In the genomic region with DNA sequence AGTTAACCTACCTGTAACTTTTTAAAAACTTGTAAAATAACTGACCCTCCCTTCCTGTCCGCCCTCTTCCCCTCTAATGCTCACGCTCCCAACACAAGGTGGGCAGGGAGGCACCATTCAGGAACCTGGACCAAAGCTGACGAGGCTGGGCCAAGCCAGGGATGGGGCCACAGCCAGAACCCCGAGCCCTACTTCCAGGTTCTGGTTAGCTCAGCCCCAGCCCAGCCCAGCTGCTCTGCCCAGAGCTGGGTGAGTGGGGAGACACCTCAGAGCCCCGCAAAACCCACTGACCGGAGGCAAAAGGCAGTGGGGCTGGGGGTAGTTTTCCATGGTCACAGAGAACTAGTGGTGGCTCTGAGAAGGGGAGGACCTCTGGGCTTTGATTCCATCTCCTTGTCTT, we compare ENCODE assay signal across 22 cellular contexts. TPM values are rescaled to one million over a fixed set of nuclear protein-coding genes. Genes with fewer than 3 reads are reported as not detected.
DNase-seq lines count a peak whose midpoint lies in the region; ATAC-seq and TF ChIP-seq lines count a peak whose summit lies in the region.
"Had no signal": no experiment of that assay in that cellular context is flagged by ENCODE, and none has a peak within 500 bp of the region (broad histone marks: within the 10 kb centered on the region; RNA-seq: fewer than 3 reads in every experiment).

No MANE protein-coding gene starts in this region.

- H3K36me3 Mint-ChIP-seq in activated naive CD4-positive, alpha-beta T cell treated with anti-CD3 and anti-CD28 coated beads, Interleukin-2, amount 50 U/mL, for 72 hours = peaks cover 10 to 13% of the 10 kb centered on the region in 2 donors
- H3K36me3 Mint-ChIP-seq in immature natural killer cell = peaks cover 7 to 27% (median 13%) of the 10 kb centered on the region in 3 donors

- BruUV-seq in Panc1 (replicated peaks; lab: Mats Ljungman, UMichigan) = no TSS peak

- no peaks in the 10 kb centered on the region for H3F3A ChIP-seq in smooth muscle cell (ENCODE audit: low read depth)

- peak overlapping the region in 4 of 5 donors; percentile 32 to 76 (median 54) for H3K4me3 Mint-ChIP-seq in immature natural killer cell
- H3K4me3 Mint-ChIP-seq: activated CD4-positive, alpha-beta T cell treated with anti-CD3 and anti-CD28 coated beads for 36 hours; brain; CD8-positive, alpha-beta T cell had no signal

- H3K4me1 ChIP-seq in Panc1 (ENCODE audit: control insufficient read depth, insufficient read depth, low read length) (peaks cover 22% of the 10 kb centered on the region), smooth muscle cell (ENCODE audit: low read depth) (no peaks in the 10 kb centered on the region)

- intact Hi-C loops in Panc1 (cut with micrococcal nuclease; ENCODE audit: unreplicated experiment) = no loop called here

- DNase-seq in activated naive CD4-positive, alpha-beta T cell treated with anti-CD3 and anti-CD28 coated beads, Interleukin-2, amount 50 U/mL, for 72 hours (ENCODE audit: low spot score in 2 of 2) = no peak
- no peak for DNase-seq in activated naive CD4-positive, alpha-beta T cell treated with Interleukin-2 at 50 U/mL for 16 hours
- DNase-seq in Panc1 (ENCODE audit: low read depth, low spot score) (no peak), immature natural killer cell (no peak), substantia nigra (lab: John Stamatoyannopoulos, UW) (no peak), HuH-7.5 (ENCODE audit: low spot score) (no peak), smooth muscle cell (lab: John Stamatoyannopoulos, UW; ENCODE audit: unreplicated experiment) (no peak), SHP77 (lab: John Stamatoyannopoulos, UW) (no peak)
- DNase-seq: activated CD4-positive, alpha-beta T cell treated with anti-CD3 and anti-CD28 coated beads for 36 hours; activated gamma-delta T cell; CD8-positive, alpha-beta T cell; dermis blood vessel endothelial cell; DMS79 treated with DMSO at 0.1 percent for 48 hours; erythroblast; NCI-H1436; NCI-H2171 treated with DMSO at 0.1 percent for 48 hours; stimulated activated CD4-positive, alpha-beta T cell treated with anti-CD3 and anti-CD28 coated beads, Interleukin-4, amount 100 ng/mL, for 1 hour; T1000; testis had no signal

- H3K4me1 Mint-ChIP-seq in immature natural killer cell = peaks cover 28 to 33% of the 10 kb centered on the region in 2 donors

- POLR2A ChIA-PET in Panc1 (lab: Charles Lee) = no interaction called here

- H3K4me3 ChIP-seq in Panc1 (ENCODE audit: low read depth in 2 of 2, low read length in 2 of 2) (no peak overlapping the region), smooth muscle cell (no peak overlapping the region)
- H3K4me3 ChIP-seq: A549, ovary had no signal

- H3K9me3 ChIP-seq in Panc1 (ENCODE audit: control insufficient read depth, insufficient read depth, low read depth, low read length) (no peaks in the 10 kb centered on the region), smooth muscle cell (replicated peaks; ENCODE audit: low read depth) (no peaks in the 10 kb centered on the region)
- H3K9me3 ChIP-seq: A549, ovary, testis had no signal

- CTCF ChIA-PET in Panc1 (lab: Charles Lee) = no interaction called here

- H3K27ac Mint-ChIP-seq in activated naive CD4-positive, alpha-beta T cell treated with anti-CD3 and anti-CD28 coated beads, Interleukin-2, amount 50 U/mL, for 72 hours = peak overlapping the region; percentile 9 to 74
- peak overlapping the region; percentile 60 to 93 (median 84) for H3K27ac Mint-ChIP-seq in immature natural killer cell
- H3K27ac Mint-ChIP-seq: activated CD4-positive, alpha-beta T cell treated with anti-CD3 and anti-CD28 coated beads for 36 hours; CD8-positive, alpha-beta T cell had no signal

- H3K4me2 ChIP-seq in smooth muscle cell = no peak overlapping the region
- H3K4me2 ChIP-seq: A549 had no signal

- H4K20me1 ChIP-seq in smooth muscle cell (ENCODE audit: low read depth) = peaks cover 17% of the 10 kb centered on the region

- 87% methylated on average over 6 of the region's 6 CpGs for WGBS in smooth muscle cell (ENCODE audit: low lambda C conversion rate)

- TF ChIP-seq CTCF in Panc1 (IDR thresholded peaks at IDR 0.05) (no peak), smooth muscle cell (IDR thresholded peaks at IDR 0.05; ENCODE audit: borderline replicate concordance, insufficient read depth, poor library complexity, severe bottlenecking) (no peak)

- no peak for ATAC-seq in activated naive CD4-positive, alpha-beta T cell treated with anti-CD3 and anti-CD28 coated beads, Interleukin-2, amount 50 U/mL, for 72 hours
- no peak for ATAC-seq in Panc1
- ATAC-seq: activated CD4-positive, alpha-beta T cell treated with anti-CD3 and anti-CD28 coated beads for 36 hours; CD8-positive, alpha-beta T cell had no signal

- no peak overlapping the region for H2AFZ ChIP-seq in smooth muscle cell (ENCODE audit: low read depth)

- no peak overlapping the region for H3K9ac ChIP-seq in smooth muscle cell (ENCODE audit: low read depth)

- peaks cover 1 to 14% (median 6%) of the 10 kb centered on the region in 3 donors for H3K27me3 Mint-ChIP-seq in immature natural killer cell (ENCODE audit: low read depth in 3 of 3)
- H3K27me3 Mint-ChIP-seq: activated CD4-positive, alpha-beta T cell treated with anti-CD3 and anti-CD28 coated beads for 36 hours; brain had no signal

- H3K36me3 ChIP-seq in Panc1 (ENCODE audit: control insufficient read depth, insufficient read depth, low read length) (no peaks in the 10 kb centered on the region), smooth muscle cell (ENCODE audit: low read depth) (peaks cover 6% of the 10 kb centered on the region)
- H3K36me3 ChIP-seq: ovary had no signal

- in situ Hi-C loops in Panc1 (cut with HindIII; ENCODE audit: low pct_unique_long_range_greater_than_20kb, low sequenced_read_pairs) = no loop called here

- 0 out of 2 replicates have a peak overlapping the region, but pooled peaks have one; percentile 12 for H3K27ac ChIP-seq in Panc1 (ENCODE audit: low read length)
- peak overlapping the region; percentile 88 for H3K27ac ChIP-seq in substantia nigra (ENCODE audit: low read depth, low read length, poor library complexity, severe bottlenecking)
- H3K27ac ChIP-seq in smooth muscle cell (ENCODE audit: low read depth) = no peak overlapping the region
- H3K27ac ChIP-seq: A549 had no signal

- H3K27me3 ChIP-seq in Panc1 (ENCODE audit: control insufficient read depth, insufficient read depth, low read length) (no peaks in the 10 kb centered on the region), smooth muscle cell (ENCODE audit: low read depth) (no peaks in the 10 kb centered on the region)
- H3K27me3 ChIP-seq: ovary, testis had no signal

- no peaks in the 10 kb centered on the region for H3K9me3 Mint-ChIP-seq in activated naive CD4-positive, alpha-beta T cell treated with anti-CD3 and anti-CD28 coated beads, Interleukin-2, amount 50 U/mL, for 72 hours
- no peaks in the 10 kb centered on the region for H3K9me3 Mint-ChIP-seq in immature natural killer cell
- H3K9me3 Mint-ChIP-seq: brain; CD8-positive, alpha-beta T cell had no signal

- peaks cover 16% of the 10 kb centered on the region for H3K79me2 ChIP-seq in smooth muscle cell (ENCODE audit: low read depth)

RNA-seq across cellular contexts. Expression of a gene that starts 7.4 kb away (rescaled TPM):
- total RNA-seq in activated naive CD4-positive, alpha-beta T cell treated with anti-CD3 and anti-CD28 coated beads, Interleukin-2, amount 50 U/mL, for 72 hours = 10 to 100 TPM; 63.1 to 85.3 TPM
- total RNA-seq in Panc1 (2021; ENCODE audit: unreplicated experiment) = 79.9 TPM
- polyA plus RNA-seq in Panc1 (2012; ENCODE audit: insufficient read length) = 103 TPM
- polyA plus RNA-seq in immature natural killer cell = 10 to 100 TPM; 22.8 to 56.3 (median 44.1) TPM
- 28.5 and 34.7 TPM in 2 replicates for total RNA-seq in smooth muscle cell
- 60.1 and 63.0 TPM in 2 replicates for polyA plus RNA-seq in smooth muscle cell

RNA-seq across cellular contexts. Expression of a gene that starts 43.2 kb away (rescaled TPM):
- 100 to 1,000 TPM; 109 to 122 TPM for total RNA-seq in activated naive CD4-positive, alpha-beta T cell treated with anti-CD3 and anti-CD28 coated beads, Interleukin-2, amount 50 U/mL, for 72 hours
- total RNA-seq in Panc1 (2021; ENCODE audit: unreplicated experiment) (72.0 TPM), smooth muscle cell (44.5 and 69.5 TPM in 2 replicates)
- 76.8 TPM for polyA plus RNA-seq in Panc1 (2012; ENCODE audit: insufficient read length)
- polyA plus RNA-seq in immature natural killer cell (10 to 100 TPM; 54.1 to 94.0 (median 55.8) TPM), smooth muscle cell (44.7 and 61.5 TPM in 2 replicates)

RNA-seq across cellular contexts. Expression of a gene that starts 43.6 kb away (rescaled TPM):
- total RNA-seq in activated naive CD4-positive, alpha-beta T cell treated with anti-CD3 and anti-CD28 coated beads, Interleukin-2, amount 50 U/mL, for 72 hours = 1 to 10 TPM; 1.2 to 2.0 TPM
- 0.69 TPM for total RNA-seq in Panc1 (2021; ENCODE audit: unreplicated experiment)
- 0.94 TPM for polyA plus RNA-seq in Panc1 (2012; ENCODE audit: insufficient read length)
- polyA plus RNA-seq in immature natural killer cell = under 1 TPM in 2 of 3 donors, not detected in 1; 0.15 to 0.38 TPM
- total RNA-seq in smooth muscle cell = 1.5 and 1.7 TPM in 2 replicates
- polyA plus RNA-seq in smooth muscle cell = 3.2 and 3.9 TPM in 2 replicates

RNA-seq across cellular contexts. Expression of a gene that starts 45.9 kb away (rescaled TPM):
- 10 to 100 TPM; 16.7 to 17.5 TPM for total RNA-seq in activated naive CD4-positive, alpha-beta T cell treated with anti-CD3 and anti-CD28 coated beads, Interleukin-2, amount 50 U/mL, for 72 hours
- 22.4 TPM for total RNA-seq in Panc1 (2021; ENCODE audit: unreplicated experiment)
- 31.7 TPM for polyA plus RNA-seq in Panc1 (2012; ENCODE audit: insufficient read length)
- 10 to 100 TPM; 21.5 to 33.6 (median 32.6) TPM for polyA plus RNA-seq in immature natural killer cell
- 21.3 and 41.3 TPM in 2 replicates for total RNA-seq in smooth muscle cell
- polyA plus RNA-seq in smooth muscle cell = 50.1 and 54.4 TPM in 2 replicates

RNA-seq across cellular contexts. Expression of a gene that starts 55.3 kb away (rescaled TPM):
- 100 to 1,000 TPM; 140 to 187 TPM for total RNA-seq in activated naive CD4-positive, alpha-beta T cell treated with anti-CD3 and anti-CD28 coated beads, Interleukin-2, amount 50 U/mL, for 72 hours
- total RNA-seq in Panc1 (2021; ENCODE audit: unreplicated experiment) (225 TPM), smooth muscle cell (188 and 217 TPM in 2 replicates)
- polyA plus RNA-seq in Panc1 (2012; ENCODE audit: insufficient read length) = 176 TPM
- polyA plus RNA-seq in immature natural killer cell (10 to 100 TPM; 46.9 to 99.2 (median 49.3) TPM), smooth muscle cell (119 and 172 TPM in 2 replicates)
